Comparison of ENCODE assay signal across 23 cellular contexts in the genomic region with DNA sequence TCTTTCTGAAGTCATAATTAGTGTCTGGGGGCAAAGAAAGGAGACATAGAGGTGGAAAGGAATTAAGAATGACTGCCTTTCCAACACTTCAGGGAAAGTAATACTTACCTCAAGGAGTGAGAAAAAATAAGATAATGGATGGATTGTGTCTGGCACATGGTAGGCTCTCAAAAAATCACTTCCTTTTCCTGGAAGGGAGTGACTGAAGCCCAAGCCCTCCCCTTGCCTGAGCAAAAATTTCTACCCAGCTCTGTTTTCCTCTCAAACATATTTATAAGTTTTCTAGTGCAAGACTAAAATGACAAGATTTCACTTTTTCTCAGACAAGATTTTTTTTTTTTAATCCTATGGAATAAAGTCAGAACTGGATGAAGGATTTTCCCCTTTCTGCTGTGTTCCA.
"Had no signal": no experiment of that assay in that cellular context is flagged by ENCODE, and none has a peak within 500 bp of the region (broad histone marks: within the 10 kb centered on the region; RNA-seq: fewer than 3 reads in every experiment).

No MANE protein-coding gene starts in this region.

- ATAC-seq: effector memory CD8-positive, alpha-beta T cell; esophagus mucosa; gastrocnemius medialis; gastroesophageal sphincter; heart left ventricle; heart right ventricle had no signal

- H3K27ac Mint-ChIP-seq: dendritic cell treated with granulocyte-macrophage colony-stimulating factor and Interleukin-4, amounts not matched to agents 40 ng/mL and 50 ng/mL, for 4 days; effector memory CD8-positive, alpha-beta T cell; endodermal cell had no signal

- H3K36me3 ChIP-seq: colonic mucosa, esophagus muscularis mucosa, esophagus squamous epithelium, gastrocnemius medialis, gastroesophageal sphincter, heart left ventricle, heart right ventricle had no signal

- H3K4me3 ChIP-seq: colonic mucosa, coronary artery, dorsolateral prefrontal cortex, esophagus muscularis mucosa, esophagus squamous epithelium, gastrocnemius medialis, gastroesophageal sphincter, heart left ventricle, heart right ventricle had no signal

- H3K4me1 Mint-ChIP-seq: endodermal cell had no signal

- H3K27ac ChIP-seq: colonic mucosa, coronary artery, epithelial cell of prostate, esophagus muscularis mucosa, esophagus squamous epithelium, gastrocnemius medialis, gastroesophageal sphincter, heart left ventricle, heart right ventricle had no signal

- H3K4me3 Mint-ChIP-seq: dendritic cell treated with granulocyte-macrophage colony-stimulating factor and Interleukin-4, amounts not matched to agents 40 ng/mL and 50 ng/mL, for 4 days; effector memory CD8-positive, alpha-beta T cell; endodermal cell had no signal

- H3K27me3 ChIP-seq: colonic mucosa, dorsolateral prefrontal cortex, esophagus muscularis mucosa, gastroesophageal sphincter had no signal

- H3K4me1 ChIP-seq: colonic mucosa, esophagus muscularis mucosa, gastrocnemius medialis, gastroesophageal sphincter, heart left ventricle, heart right ventricle had no signal

- H3K9me3 ChIP-seq: colonic mucosa, esophagus muscularis mucosa, esophagus squamous epithelium, gastrocnemius medialis, gastroesophageal sphincter, heart left ventricle, heart right ventricle had no signal

- DNase-seq: colonic mucosa; cortex of kidney; dermis blood vessel endothelial cell; dorsolateral prefrontal cortex; effector CD4-positive, alpha-beta T cell; effector CD8-positive, alpha-beta T cell; effector memory CD4-positive, alpha-beta T cell; effector memory CD8-positive, alpha-beta T cell; endodermal cell; erythroblast; esophagus squamous epithelium; foreskin fibroblast; gastrocnemius medialis; glutamatergic neuron; head of caudate nucleus; heart left ventricle; heart right ventricle had no signal

- H3K9me3 Mint-ChIP-seq: dendritic cell treated with granulocyte-macrophage colony-stimulating factor and Interleukin-4, amounts not matched to agents 40 ng/mL and 50 ng/mL, for 4 days; effector memory CD8-positive, alpha-beta T cell; endodermal cell had no signal
